8 cellular contexts compared by ENCODE assay signal in genomic region chr15:78072080-78072892, GRCh38. TPM values are rescaled to one million over a fixed set of nuclear protein-coding genes. Genes with fewer than 3 reads are reported as not detected.
DNase-seq lines count a peak whose midpoint lies in the region; ATAC-seq and TF ChIP-seq lines count a peak whose summit lies in the region.

No MANE protein-coding gene starts in this region.

- H3K9me3 Mint-ChIP-seq in natural killer cell treated with Interleukin-12 subunit alpha and Interleukin-12 subunit beta and Interleukin-15 and Interleukin-18, amount 100 ng/mL, for 72 hours = no peaks in the 10 kb centered on the region

- H3K36me3 Mint-ChIP-seq in natural killer cell treated with Interleukin-12 subunit alpha and Interleukin-12 subunit beta and Interleukin-15 and Interleukin-18, amount 100 ng/mL, for 72 hours = peaks cover 12% of the 10 kb centered on the region

- H3K36me3 ChIP-seq in OCI-LY7 (ENCODE audit: insufficient read depth, low read length) = peaks cover 16% of the 10 kb centered on the region; the same call in 1 of the 2 replicates

- no peaks in the 10 kb centered on the region for H3K9me2 ChIP-seq in OCI-LY7 (ENCODE audit: insufficient read depth, low read length)

- H3K79me2 ChIP-seq in OCI-LY7 (ENCODE audit: insufficient read depth, low read depth, low read length) = peaks cover 93% of the 10 kb centered on the region

- peak overlapping the region; percentile 60 for H3K4me3 Mint-ChIP-seq in natural killer cell treated with Interleukin-12 subunit alpha and Interleukin-12 subunit beta and Interleukin-15 and Interleukin-18, amount 100 ng/mL, for 72 hours

- no peaks in the 10 kb centered on the region for H3K27me3 Mint-ChIP-seq in natural killer cell treated with Interleukin-12 subunit alpha and Interleukin-12 subunit beta and Interleukin-15 and Interleukin-18, amount 100 ng/mL, for 72 hours

- H3K9me3 ChIP-seq in OCI-LY7 (ENCODE audit: low read length) = no peaks in the 10 kb centered on the region

- no peak overlapping the region for H2AFZ ChIP-seq in OCI-LY7 (ENCODE audit: low read length)

- no peak for ATAC-seq in natural killer cell treated with Interleukin-12 subunit alpha and Interleukin-12 subunit beta and Interleukin-15 and Interleukin-18, amount 100 ng/mL, for 72 hours

- peak overlapping the region; percentile 8; the same call in 1 of the 2 replicates for H3K4me2 ChIP-seq in OCI-LY7 (ENCODE audit: low read length)

- no peak overlapping the region for H3K4me3 ChIP-seq in OCI-LY7 (ENCODE audit: low read depth, low read length, poor library complexity, severe bottlenecking)
- H3K4me3 ChIP-seq in epithelial cell of esophagus (ENCODE audit: low read length) = no peak overlapping the region

- H3K27ac Mint-ChIP-seq in natural killer cell treated with Interleukin-12 subunit alpha and Interleukin-12 subunit beta and Interleukin-15 and Interleukin-18, amount 100 ng/mL, for 72 hours = peak overlapping the region; percentile 52 to 57

- intact Hi-C loops in OCI-LY7 (cut with micrococcal nuclease; ENCODE audit: unreplicated experiment) (no loop called here), posterior vena cava (cut with DNase I) (no loop called here)

- POLR2A ChIA-PET in OCI-LY7 (lab: Charles Lee) = interaction anchor here (0.8 to 1.7 kb wide), 6 partner anchors 10 to 102 kb away, joined by 4 to 6 read pairs (median 4); no protein-coding TSS in a partner anchor

- H3K4me1 ChIP-seq in OCI-LY7 (ENCODE audit: insufficient read depth, low read length, poor library complexity, severe bottlenecking) = peaks cover 64% of the 10 kb centered on the region

- peaks cover 44 to 59% of the 10 kb centered on the region in 2 donors for H3K4me1 Mint-ChIP-seq in natural killer cell treated with Interleukin-12 subunit alpha and Interleukin-12 subunit beta and Interleukin-15 and Interleukin-18, amount 100 ng/mL, for 72 hours (ENCODE audit: low read depth in 2 of 2)

- TF ChIP-seq CTCF in OCI-LY7 (conservative IDR thresholded peaks at IDR 0.05; ENCODE audit: low read length) (no peak), epithelial cell of esophagus (IDR thresholded peaks at IDR 0.05; ENCODE audit: insufficient read depth, low read depth, low read length, missing control alignments) (no peak)

- BruUV-seq in OCI-LY7 (replicated peaks; lab: Mats Ljungman, UMichigan) = no TSS peak

- DNase-seq in Ammon's horn (ENCODE audit: low spot score) = peak; percentile 84
- DNase-seq in OCI-LY7 (ENCODE audit: low spot score) = no peak
- DNase-seq in epithelial cell of esophagus (ENCODE audit: low read depth) = peak; percentile 45
- no peak for DNase-seq in natural killer cell treated with Interleukin-12 subunit alpha and Interleukin-12 subunit beta and Interleukin-15 and Interleukin-18, amount 100 ng/mL, for 72 hours (ENCODE audit: low spot score)
- no peak for DNase-seq in T1000 (lab: John Stamatoyannopoulos, UW)
- no peak for DNase-seq in glomerular visceral epithelial cell (ENCODE audit: extremely low spot score)
- DNase-seq in posterior vena cava (ENCODE audit: low spot score) = no peak
- DNase-seq in stimulated activated CD4-positive, alpha-beta T cell treated with anti-CD3 and anti-CD28 coated beads, Interleukin-1b, Interleukin-23, amount 100 ng/mL, for 48 hours = no peak

- CTCF ChIA-PET in OCI-LY7 (lab: Charles Lee; ENCODE audit: unreplicated experiment) = no interaction called here

- 0 out of 2 replicates have a peak, but pooled peaks cover 7% of the 10 kb centered on the region for H4K20me1 ChIP-seq in OCI-LY7 (ENCODE audit: insufficient read depth, low read length)

- H3K27ac ChIP-seq in OCI-LY7 (ENCODE audit: low read depth, low read length, poor library complexity, severe bottlenecking) = no peak overlapping the region

RNA-seq across cellular contexts. Expression of gene TBC1D2B, which starts 5.2 kb away (rescaled TPM):
- total RNA-seq in OCI-LY7 (2014; rRNA removed; shearing (Covaris generic)) = 22.8 and 30.9 TPM in 2 replicates
- 38.2 and 41.5 TPM in 2 replicates for total RNA-seq in OCI-LY7 (2022)
- total RNA-seq in natural killer cell treated with Interleukin-12 subunit alpha and Interleukin-12 subunit beta and Interleukin-15 and Interleukin-18, amount 100 ng/mL, for 72 hours = 10 to 100 TPM; 54.1 to 97.0 TPM
- total RNA-seq in posterior vena cava = 10 to 100 TPM; 46.5 to 57.9 TPM

RNA-seq across cellular contexts. Expression of gene SH2D7, which starts 20.1 kb away (rescaled TPM):
- total RNA-seq in OCI-LY7 (2014; rRNA removed; shearing (Covaris generic)) = not detected in 2 replicates
- total RNA-seq in OCI-LY7 (2022) (not detected in 2 replicates), posterior vena cava (not detected)
- total RNA-seq in natural killer cell treated with Interleukin-12 subunit alpha and Interleukin-12 subunit beta and Interleukin-15 and Interleukin-18, amount 100 ng/mL, for 72 hours = not detected

RNA-seq across cellular contexts. Expression of gene CIB2, which starts 59.0 kb away (rescaled TPM):
- total RNA-seq in OCI-LY7 (2014; rRNA removed; shearing (Covaris generic)) = 2.2 and 5.0 TPM in 2 replicates
- 0.35 and 0.36 TPM in 2 replicates for total RNA-seq in OCI-LY7 (2022)
- total RNA-seq in natural killer cell treated with Interleukin-12 subunit alpha and Interleukin-12 subunit beta and Interleukin-15 and Interleukin-18, amount 100 ng/mL, for 72 hours = 1 to 10 TPM in 1 of 2 donors, under 1 TPM in 1; 0.67 to 1.8 TPM
- total RNA-seq in posterior vena cava = 1 to 10 TPM; 5.1 to 6.7 TPM

Comparison
In these comparisons a context has a peak if more than half of its experiments do, and no peak if none do; other contexts are left out.
1. DNase-seq: peak in Ammon's horn (single experiment) and epithelial cell of esophagus (single experiment); none in OCI-LY7 (single experiment), natural killer cell treated with Interleukin-12 subunit alpha and Interleukin-12 subunit beta and Interleukin-15 and Interleukin-18, amount 100 ng/mL, for 72 hours (single experiment), T1000 (single experiment), glomerular visceral epithelial cell (single experiment), posterior vena cava (single experiment) and stimulated activated CD4-positive, alpha-beta T cell treated with anti-CD3 and anti-CD28 coated beads, Interleukin-1b, Interleukin-23, amount 100 ng/mL, for 48 hours (single experiment).